Comparison of ENCODE assay signal across 1 cellular context in the genomic region with DNA sequence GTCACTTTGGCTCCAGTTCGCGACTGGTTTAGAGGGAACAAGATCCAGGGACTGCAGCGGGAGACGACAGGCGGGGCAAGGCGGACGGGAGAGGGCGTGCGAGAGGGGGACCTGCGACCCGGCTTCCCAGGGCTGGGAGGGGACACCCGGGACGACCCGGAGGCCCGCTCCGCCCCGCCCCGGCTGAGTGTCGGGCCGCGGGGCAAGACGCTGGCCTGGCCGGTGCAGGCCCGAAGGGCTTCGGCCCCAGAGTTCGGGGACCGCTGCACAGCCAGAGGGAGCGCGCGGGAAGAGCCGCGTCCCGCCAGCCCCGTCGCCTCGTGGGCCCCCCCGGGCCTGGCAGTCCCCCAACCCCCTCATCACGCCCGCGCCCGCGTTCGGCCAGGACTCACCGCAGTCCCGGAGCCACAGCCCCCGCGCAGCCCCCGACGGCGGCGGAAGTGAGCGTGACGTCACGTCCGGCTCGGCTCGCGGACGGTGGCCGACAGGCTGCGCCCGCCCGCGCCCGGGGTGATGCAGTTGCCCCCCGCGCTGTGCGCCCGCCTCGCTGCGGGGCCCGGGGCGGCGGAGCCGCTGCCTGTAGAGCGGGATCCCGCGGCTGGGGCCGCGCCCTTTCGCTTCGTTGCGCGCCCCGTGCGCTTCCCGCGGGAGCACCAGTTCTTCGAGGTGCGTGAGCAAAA.
TF ChIP-seq lines count a peak whose summit lies in the region.

A gene with protein sequence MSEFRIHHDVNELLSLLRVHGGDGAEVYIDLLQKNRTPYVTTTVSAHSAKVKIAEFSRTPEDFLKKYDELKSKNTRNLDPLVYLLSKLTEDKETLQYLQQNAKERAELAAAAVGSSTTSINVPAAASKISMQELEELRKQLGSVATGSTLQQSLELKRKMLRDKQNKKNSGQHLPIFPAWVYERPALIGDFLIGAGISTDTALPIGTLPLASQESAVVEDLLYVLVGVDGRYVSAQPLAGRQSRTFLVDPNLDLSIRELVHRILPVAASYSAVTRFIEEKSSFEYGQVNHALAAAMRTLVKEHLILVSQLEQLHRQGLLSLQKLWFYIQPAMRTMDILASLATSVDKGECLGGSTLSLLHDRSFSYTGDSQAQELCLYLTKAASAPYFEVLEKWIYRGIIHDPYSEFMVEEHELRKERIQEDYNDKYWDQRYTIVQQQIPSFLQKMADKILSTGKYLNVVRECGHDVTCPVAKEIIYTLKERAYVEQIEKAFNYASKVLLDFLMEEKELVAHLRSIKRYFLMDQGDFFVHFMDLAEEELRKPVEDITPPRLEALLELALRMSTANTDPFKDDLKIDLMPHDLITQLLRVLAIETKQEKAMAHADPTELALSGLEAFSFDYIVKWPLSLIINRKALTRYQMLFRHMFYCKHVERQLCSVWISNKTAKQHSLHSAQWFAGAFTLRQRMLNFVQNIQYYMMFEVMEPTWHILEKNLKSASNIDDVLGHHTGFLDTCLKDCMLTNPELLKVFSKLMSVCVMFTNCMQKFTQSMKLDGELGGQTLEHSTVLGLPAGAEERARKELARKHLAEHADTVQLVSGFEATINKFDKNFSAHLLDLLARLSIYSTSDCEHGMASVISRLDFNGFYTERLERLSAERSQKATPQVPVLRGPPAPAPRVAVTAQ (minus strand): TSS at position 442 of the 680 bp plus-strand sequence. CDS start 5,931 bp downstream, outside the sequence.
A gene with protein sequence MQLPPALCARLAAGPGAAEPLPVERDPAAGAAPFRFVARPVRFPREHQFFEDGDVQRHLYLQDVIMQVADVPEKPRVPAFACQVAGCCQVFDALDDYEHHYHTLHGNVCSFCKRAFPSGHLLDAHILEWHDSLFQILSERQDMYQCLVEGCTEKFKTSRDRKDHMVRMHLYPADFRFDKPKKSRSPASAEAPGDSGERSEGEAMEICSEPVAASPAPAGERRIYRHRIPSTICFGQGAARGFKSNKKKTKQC (plus strand): TSS at position 484 of the 680 bp plus-strand sequence. CDS start 30 bp downstream, at position 514.

TF ChIP-seq in K562, 482 proteins besides CTCF, POLR2A, EP300 and RAD21 (continued from another document):
- TF ChIP-seq, protein P1, sequence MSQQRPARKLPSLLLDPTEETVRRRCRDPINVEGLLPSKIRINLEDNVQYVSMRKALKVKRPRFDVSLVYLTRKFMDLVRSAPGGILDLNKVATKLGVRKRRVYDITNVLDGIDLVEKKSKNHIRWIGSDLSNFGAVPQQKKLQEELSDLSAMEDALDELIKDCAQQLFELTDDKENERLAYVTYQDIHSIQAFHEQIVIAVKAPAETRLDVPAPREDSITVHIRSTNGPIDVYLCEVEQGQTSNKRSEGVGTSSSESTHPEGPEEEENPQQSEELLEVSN (IDR thresholded peaks at IDR 0.05; ENCODE audit: borderline replicate concordance in 1 of 2, extremely low read depth in 1 of 2, insufficient read depth in 1 of 2, insufficient read length in 1 of 2, low read depth in 1 of 2, low read length in 1 of 2, poor library complexity in 1 of 2, severe bottlenecking in 1 of 2): peak; percentile 28 to 82
- no peak for TF ChIP-seq NFIX (CRISPR knock-in tag; IDR thresholded peaks at IDR 0.05; ENCODE audit: low read depth)
- TF ChIP-seq ZC3H11A (IDR thresholded peaks at IDR 0.05; ENCODE audit: low read depth, low read length): no peak
- TF ChIP-seq HDAC6 (IDR thresholded peaks at IDR 0.05; ENCODE audit: low read depth, low read length): no peak
- TF ChIP-seq, protein P2, sequence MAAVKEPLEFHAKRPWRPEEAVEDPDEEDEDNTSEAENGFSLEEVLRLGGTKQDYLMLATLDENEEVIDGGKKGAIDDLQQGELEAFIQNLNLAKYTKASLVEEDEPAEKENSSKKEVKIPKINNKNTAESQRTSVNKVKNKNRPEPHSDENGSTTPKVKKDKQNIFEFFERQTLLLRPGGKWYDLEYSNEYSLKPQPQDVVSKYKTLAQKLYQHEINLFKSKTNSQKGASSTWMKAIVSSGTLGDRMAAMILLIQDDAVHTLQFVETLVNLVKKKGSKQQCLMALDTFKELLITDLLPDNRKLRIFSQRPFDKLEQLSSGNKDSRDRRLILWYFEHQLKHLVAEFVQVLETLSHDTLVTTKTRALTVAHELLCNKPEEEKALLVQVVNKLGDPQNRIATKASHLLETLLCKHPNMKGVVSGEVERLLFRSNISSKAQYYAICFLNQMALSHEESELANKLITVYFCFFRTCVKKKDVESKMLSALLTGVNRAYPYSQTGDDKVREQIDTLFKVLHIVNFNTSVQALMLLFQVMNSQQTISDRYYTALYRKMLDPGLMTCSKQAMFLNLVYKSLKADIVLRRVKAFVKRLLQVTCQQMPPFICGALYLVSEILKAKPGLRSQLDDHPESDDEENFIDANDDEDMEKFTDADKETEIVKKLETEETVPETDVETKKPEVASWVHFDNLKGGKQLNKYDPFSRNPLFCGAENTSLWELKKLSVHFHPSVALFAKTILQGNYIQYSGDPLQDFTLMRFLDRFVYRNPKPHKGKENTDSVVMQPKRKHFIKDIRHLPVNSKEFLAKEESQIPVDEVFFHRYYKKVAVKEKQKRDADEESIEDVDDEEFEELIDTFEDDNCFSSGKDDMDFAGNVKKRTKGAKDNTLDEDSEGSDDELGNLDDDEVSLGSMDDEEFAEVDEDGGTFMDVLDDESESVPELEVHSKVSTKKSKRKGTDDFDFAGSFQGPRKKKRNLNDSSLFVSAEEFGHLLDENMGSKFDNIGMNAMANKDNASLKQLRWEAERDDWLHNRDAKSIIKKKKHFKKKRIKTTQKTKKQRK (IDR thresholded peaks at IDR 0.05; ENCODE audit: borderline replicate concordance, low read depth, low read length): no peak
- no peak for TF ChIP-seq RFX1 (IDR thresholded peaks at IDR 0.05)
- TF ChIP-seq LCOR (CRISPR knock-in tag; IDR thresholded peaks at IDR 0.05): no peak
- no peak for TF ChIP-seq ZNF253 (CRISPR knock-in tag; conservative IDR thresholded peaks at IDR 0.05)
- TF ChIP-seq MED1 (CRISPR knock-in tag; IDR thresholded peaks at IDR 0.05; ENCODE audit: borderline replicate concordance): peak; percentile 79; the same call in 1 of the 2 replicates
- TF ChIP-seq ZFP1 (CRISPR knock-in tag; IDR thresholded peaks at IDR 0.05): no peak
- TF ChIP-seq, protein P3, sequence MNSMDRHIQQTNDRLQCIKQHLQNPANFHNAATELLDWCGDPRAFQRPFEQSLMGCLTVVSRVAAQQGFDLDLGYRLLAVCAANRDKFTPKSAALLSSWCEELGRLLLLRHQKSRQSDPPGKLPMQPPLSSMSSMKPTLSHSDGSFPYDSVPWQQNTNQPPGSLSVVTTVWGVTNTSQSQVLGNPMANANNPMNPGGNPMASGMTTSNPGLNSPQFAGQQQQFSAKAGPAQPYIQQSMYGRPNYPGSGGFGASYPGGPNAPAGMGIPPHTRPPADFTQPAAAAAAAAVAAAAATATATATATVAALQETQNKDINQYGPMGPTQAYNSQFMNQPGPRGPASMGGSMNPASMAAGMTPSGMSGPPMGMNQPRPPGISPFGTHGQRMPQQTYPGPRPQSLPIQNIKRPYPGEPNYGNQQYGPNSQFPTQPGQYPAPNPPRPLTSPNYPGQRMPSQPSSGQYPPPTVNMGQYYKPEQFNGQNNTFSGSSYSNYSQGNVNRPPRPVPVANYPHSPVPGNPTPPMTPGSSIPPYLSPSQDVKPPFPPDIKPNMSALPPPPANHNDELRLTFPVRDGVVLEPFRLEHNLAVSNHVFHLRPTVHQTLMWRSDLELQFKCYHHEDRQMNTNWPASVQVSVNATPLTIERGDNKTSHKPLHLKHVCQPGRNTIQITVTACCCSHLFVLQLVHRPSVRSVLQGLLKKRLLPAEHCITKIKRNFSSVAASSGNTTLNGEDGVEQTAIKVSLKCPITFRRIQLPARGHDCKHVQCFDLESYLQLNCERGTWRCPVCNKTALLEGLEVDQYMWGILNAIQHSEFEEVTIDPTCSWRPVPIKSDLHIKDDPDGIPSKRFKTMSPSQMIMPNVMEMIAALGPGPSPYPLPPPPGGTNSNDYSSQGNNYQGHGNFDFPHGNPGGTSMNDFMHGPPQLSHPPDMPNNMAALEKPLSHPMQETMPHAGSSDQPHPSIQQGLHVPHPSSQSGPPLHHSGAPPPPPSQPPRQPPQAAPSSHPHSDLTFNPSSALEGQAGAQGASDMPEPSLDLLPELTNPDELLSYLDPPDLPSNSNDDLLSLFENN (IDR thresholded peaks at IDR 0.05; ENCODE audit: low read depth in 2 of 2, low read length in 2 of 2): no peak
- TF ChIP-seq POLR2H (tag; IDR thresholded peaks at IDR 0.05; ENCODE audit: low read depth): no peak; the same call in 1 of the 2 replicates
- TF ChIP-seq KAT8 (IDR thresholded peaks at IDR 0.05; ENCODE audit: low read depth): no peak
- no peak for TF ChIP-seq CBX3 (IDR thresholded peaks at IDR 0.05; ENCODE audit: borderline replicate concordance in 1 of 2, low read length in 2 of 2)
- TF ChIP-seq, protein P4, sequence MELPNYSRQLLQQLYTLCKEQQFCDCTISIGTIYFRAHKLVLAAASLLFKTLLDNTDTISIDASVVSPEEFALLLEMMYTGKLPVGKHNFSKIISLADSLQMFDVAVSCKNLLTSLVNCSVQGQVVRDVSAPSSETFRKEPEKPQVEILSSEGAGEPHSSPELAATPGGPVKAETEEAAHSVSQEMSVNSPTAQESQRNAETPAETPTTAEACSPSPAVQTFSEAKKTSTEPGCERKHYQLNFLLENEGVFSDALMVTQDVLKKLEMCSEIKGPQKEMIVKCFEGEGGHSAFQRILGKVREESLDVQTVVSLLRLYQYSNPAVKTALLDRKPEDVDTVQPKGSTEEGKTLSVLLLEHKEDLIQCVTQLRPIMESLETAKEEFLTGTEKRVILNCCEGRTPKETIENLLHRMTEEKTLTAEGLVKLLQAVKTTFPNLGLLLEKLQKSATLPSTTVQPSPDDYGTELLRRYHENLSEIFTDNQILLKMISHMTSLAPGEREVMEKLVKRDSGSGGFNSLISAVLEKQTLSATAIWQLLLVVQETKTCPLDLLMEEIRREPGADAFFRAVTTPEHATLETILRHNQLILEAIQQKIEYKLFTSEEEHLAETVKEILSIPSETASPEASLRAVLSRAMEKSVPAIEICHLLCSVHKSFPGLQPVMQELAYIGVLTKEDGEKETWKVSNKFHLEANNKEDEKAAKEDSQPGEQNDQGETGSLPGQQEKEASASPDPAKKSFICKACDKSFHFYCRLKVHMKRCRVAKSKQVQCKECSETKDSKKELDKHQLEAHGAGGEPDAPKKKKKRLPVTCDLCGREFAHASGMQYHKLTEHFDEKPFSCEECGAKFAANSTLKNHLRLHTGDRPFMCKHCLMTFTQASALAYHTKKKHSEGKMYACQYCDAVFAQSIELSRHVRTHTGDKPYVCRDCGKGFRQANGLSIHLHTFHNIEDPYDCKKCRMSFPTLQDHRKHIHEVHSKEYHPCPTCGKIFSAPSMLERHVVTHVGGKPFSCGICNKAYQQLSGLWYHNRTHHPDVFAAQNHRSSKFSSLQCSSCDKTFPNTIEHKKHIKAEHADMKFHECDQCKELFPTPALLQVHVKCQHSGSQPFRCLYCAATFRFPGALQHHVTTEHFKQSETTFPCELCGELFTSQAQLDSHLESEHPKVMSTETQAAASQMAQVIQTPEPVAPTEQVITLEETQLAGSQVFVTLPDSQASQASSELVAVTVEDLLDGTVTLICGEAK (IDR thresholded peaks at IDR 0.05): peak; percentile 88
- TF ChIP-seq, protein P4 (CRISPR knock-in tag; IDR thresholded peaks at IDR 0.05): no peak
- TF ChIP-seq, protein P5, sequence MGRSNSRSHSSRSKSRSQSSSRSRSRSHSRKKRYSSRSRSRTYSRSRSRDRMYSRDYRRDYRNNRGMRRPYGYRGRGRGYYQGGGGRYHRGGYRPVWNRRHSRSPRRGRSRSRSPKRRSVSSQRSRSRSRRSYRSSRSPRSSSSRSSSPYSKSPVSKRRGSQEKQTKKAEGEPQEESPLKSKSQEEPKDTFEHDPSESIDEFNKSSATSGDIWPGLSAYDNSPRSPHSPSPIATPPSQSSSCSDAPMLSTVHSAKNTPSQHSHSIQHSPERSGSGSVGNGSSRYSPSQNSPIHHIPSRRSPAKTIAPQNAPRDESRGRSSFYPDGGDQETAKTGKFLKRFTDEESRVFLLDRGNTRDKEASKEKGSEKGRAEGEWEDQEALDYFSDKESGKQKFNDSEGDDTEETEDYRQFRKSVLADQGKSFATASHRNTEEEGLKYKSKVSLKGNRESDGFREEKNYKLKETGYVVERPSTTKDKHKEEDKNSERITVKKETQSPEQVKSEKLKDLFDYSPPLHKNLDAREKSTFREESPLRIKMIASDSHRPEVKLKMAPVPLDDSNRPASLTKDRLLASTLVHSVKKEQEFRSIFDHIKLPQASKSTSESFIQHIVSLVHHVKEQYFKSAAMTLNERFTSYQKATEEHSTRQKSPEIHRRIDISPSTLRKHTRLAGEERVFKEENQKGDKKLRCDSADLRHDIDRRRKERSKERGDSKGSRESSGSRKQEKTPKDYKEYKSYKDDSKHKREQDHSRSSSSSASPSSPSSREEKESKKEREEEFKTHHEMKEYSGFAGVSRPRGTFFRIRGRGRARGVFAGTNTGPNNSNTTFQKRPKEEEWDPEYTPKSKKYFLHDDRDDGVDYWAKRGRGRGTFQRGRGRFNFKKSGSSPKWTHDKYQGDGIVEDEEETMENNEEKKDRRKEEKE (IDR thresholded peaks at IDR 0.05; ENCODE audit: borderline replicate concordance in 1 of 2, control insufficient read depth in 1 of 2, low read depth in 2 of 2, low read length in 1 of 2): no peak
- no peak for TF ChIP-seq DACH1 (IDR thresholded peaks at IDR 0.05; ENCODE audit: partially characterized antibody)
- no peak for TF ChIP-seq NUFIP1 (IDR thresholded peaks at IDR 0.05; ENCODE audit: partially characterized antibody)
- TF ChIP-seq STAT5A (IDR thresholded peaks at IDR 0.05; ENCODE audit: borderline replicate concordance, low read length): no peak
- no peak for TF ChIP-seq RUNX1 (IDR thresholded peaks at IDR 0.05; ENCODE audit: low read depth)
- TF ChIP-seq FOXP1 (CRISPR knock-in tag; IDR thresholded peaks at IDR 0.05): peak; percentile 83; the same call in 1 of the 2 replicates
